In the genomic region with DNA sequence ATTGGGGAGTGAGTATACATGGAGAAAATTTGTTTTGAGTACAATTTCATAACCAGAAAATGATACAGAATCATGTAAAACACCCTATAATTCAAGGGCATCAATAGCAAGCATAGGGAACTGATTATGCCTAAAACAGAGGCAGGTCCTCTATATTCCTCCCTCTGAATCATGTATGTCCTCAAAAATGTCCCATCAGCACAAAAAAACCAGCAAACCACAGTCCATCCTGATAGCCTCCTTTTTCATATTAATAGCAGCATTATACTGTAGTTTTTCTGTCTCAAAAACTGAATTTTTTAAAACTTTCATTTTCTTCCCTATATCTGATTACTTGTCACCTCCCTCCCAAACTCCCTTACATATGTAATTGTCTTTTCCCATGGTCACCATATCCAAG, we compare ENCODE assay signal across 10 cellular contexts.
"Had no signal": no experiment of that assay in that cellular context is flagged by ENCODE, and none has a peak within 500 bp of the region (broad histone marks: within the 10 kb centered on the region; RNA-seq: fewer than 3 reads in every experiment).

No MANE protein-coding gene starts in this region.

- FAIRE-seq: HTR-8/SVneo had no signal

- H3K9me3 ChIP-seq: HAP-1 had no signal

- ATAC-seq: HCT116 had no signal

- H3K4me2 ChIP-seq: KMS-11 had no signal

- H2AFZ ChIP-seq: GM23248 had no signal

- H3K36me3 ChIP-seq: HAP-1 had no signal

- H3K27ac ChIP-seq: GM23248, KMS-11 had no signal

- DNase-seq: GM23248, GOT3, H7, HFFc6, Karpas-422, KBM-7 had no signal

- H3K4me1 ChIP-seq: HAP-1 had no signal

- H3K9ac ChIP-seq: GM23248, KMS-11 had no signal

- H3K4me3 ChIP-seq: GM23248, HAP-1 had no signal
